ENCODE assay signal across 1 cellular context in genomic region chr3:32733631-32734229, GRCh38.
TF ChIP-seq lines count a peak whose summit lies in the region.

No MANE protein-coding gene starts in this region.

TF ChIP-seq in GM23338, 12 proteins besides CTCF, POLR2A, EP300 and RAD21 (continued from another document):
- TF ChIP-seq, protein P1, sequence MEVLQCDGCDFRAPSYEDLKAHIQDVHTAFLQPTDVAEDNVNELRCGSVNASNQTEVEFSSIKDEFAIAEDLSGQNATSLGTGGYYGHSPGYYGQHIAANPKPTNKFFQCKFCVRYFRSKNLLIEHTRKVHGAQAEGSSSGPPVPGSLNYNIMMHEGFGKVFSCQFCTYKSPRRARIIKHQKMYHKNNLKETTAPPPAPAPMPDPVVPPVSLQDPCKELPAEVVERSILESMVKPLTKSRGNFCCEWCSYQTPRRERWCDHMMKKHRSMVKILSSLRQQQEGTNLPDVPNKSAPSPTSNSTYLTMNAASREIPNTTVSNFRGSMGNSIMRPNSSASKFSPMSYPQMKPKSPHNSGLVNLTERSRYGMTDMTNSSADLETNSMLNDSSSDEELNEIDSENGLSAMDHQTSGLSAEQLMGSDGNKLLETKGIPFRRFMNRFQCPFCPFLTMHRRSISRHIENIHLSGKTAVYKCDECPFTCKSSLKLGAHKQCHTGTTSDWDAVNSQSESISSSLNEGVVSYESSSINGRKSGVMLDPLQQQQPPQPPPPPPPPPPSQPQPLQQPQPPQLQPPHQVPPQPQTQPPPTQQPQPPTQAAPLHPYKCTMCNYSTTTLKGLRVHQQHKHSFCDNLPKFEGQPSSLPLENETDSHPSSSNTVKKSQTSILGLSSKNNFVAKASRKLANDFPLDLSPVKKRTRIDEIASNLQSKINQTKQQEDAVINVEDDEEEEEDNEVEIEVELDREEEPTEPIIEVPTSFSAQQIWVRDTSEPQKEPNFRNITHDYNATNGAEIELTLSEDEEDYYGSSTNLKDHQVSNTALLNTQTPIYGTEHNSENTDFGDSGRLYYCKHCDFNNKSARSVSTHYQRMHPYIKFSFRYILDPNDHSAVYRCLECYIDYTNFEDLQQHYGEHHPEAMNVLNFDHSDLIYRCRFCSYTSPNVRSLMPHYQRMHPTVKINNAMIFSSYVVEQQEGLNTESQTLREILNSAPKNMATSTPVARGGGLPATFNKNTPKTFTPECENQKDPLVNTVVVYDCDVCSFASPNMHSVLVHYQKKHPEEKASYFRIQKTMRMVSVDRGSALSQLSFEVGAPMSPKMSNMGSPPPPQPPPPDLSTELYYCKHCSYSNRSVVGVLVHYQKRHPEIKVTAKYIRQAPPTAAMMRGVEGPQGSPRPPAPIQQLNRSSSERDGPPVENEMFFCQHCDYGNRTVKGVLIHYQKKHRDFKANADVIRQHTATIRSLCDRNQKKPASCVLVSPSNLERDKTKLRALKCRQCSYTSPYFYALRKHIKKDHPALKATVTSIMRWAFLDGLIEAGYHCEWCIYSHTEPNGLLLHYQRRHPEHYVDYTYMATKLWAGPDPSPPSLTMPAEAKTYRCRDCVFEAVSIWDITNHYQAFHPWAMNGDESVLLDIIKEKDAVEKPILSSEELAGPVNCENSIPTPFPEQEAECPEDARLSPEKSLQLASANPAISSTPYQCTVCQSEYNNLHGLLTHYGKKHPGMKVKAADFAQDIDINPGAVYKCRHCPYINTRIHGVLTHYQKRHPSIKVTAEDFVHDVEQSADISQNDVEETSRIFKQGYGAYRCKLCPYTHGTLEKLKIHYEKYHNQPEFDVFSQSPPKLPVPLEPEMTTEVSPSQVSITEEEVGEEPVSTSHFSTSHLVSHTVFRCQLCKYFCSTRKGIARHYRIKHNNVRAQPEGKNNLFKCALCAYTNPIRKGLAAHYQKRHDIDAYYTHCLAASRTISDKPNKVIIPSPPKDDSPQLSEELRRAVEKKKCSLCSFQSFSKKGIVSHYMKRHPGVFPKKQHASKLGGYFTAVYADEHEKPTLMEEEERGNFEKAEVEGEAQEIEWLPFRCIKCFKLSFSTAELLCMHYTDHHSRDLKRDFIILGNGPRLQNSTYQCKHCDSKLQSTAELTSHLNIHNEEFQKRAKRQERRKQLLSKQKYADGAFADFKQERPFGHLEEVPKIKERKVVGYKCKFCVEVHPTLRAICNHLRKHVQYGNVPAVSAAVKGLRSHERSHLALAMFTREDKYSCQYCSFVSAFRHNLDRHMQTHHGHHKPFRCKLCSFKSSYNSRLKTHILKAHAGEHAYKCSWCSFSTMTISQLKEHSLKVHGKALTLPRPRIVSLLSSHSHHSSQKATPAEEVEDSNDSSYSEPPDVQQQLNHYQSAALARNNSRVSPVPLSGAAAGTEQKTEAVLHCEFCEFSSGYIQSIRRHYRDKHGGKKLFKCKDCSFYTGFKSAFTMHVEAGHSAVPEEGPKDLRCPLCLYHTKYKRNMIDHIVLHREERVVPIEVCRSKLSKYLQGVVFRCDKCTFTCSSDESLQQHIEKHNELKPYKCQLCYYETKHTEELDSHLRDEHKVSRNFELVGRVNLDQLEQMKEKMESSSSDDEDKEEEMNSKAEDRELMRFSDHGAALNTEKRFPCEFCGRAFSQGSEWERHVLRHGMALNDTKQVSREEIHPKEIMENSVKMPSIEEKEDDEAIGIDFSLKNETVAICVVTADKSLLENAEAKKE (CRISPR knock-in tag; IDR thresholded peaks at IDR 0.05) = no peak
- no peak for TF ChIP-seq ZNF331 (CRISPR knock-in tag; IDR thresholded peaks at IDR 0.05; ENCODE audit: low read depth)
- TF ChIP-seq POLR2AphosphoS5 (IDR thresholded peaks at IDR 0.05; ENCODE audit: low read depth) = no peak
TF ChIP-seq in GM23338: peak in this region for 0.
